ENCODE assay signal across 1 cellular context in genomic region chr11:35796542-35796941, GRCh38.
TF ChIP-seq lines count a peak whose summit lies in the region.

No MANE protein-coding gene starts in this region.

TF ChIP-seq in SK-N-SH, 30 proteins besides CTCF, POLR2A, EP300 and RAD21 (continued from another document):
- TF ChIP-seq USF2 (IDR thresholded peaks at IDR 0.05; ENCODE audit: borderline replicate concordance, low read depth, low read length) (no peak), TEAD4 (IDR thresholded peaks at IDR 0.05; ENCODE audit: borderline replicate concordance, insufficient read depth) (peak; percentile 88), YY1 (IDR thresholded peaks at IDR 0.05; ENCODE audit: low read depth) (no peak), EZH2phosphoT487 (IDR thresholded peaks at IDR 0.05; ENCODE audit: borderline replicate concordance, low read depth) (no peak), SMC3 (IDR thresholded peaks at IDR 0.05; ENCODE audit: low read depth, low read length) (no peak), MAX (IDR thresholded peaks at IDR 0.05; ENCODE audit: low read depth) (peak; percentile 47; the same call in 1 of the 2 replicates), FOXJ3 (CRISPR knock-in tag; IDR thresholded peaks at IDR 0.05) (no peak), JUND (IDR thresholded peaks at IDR 0.05) (peak; percentile 92), FOXM1 (IDR thresholded peaks at IDR 0.05; ENCODE audit: low read depth) (0 out of 2 replicates have a peak, but pooled peaks have one; percentile 24), MEF2A (IDR thresholded peaks at IDR 0.05; ENCODE audit: borderline replicate concordance, low read depth) (0 out of 2 replicates have a peak, but pooled peaks have one; percentile 14), USF1 (IDR thresholded peaks at IDR 0.05; ENCODE audit: borderline replicate concordance, low read depth) (no peak), NRF1 (IDR thresholded peaks at IDR 0.05; ENCODE audit: low read depth, low read length) (no peak), TCF12 (IDR thresholded peaks at IDR 0.05) (peak; percentile 84), TAF1 (IDR thresholded peaks at IDR 0.05; ENCODE audit: borderline replicate concordance, low read depth, low read length) (no peak), RFX5 (IDR thresholded peaks at IDR 0.05; ENCODE audit: low read length) (no peak), GATA2 (CRISPR knock-in tag; IDR thresholded peaks at IDR 0.05) (no peak), RCOR1 (IDR thresholded peaks at IDR 0.05; ENCODE audit: low read length) (no peak)
TF ChIP-seq in SK-N-SH: peak in this region for 10.
